ENCODE assay signal across 29 cellular contexts in the genomic region with DNA sequence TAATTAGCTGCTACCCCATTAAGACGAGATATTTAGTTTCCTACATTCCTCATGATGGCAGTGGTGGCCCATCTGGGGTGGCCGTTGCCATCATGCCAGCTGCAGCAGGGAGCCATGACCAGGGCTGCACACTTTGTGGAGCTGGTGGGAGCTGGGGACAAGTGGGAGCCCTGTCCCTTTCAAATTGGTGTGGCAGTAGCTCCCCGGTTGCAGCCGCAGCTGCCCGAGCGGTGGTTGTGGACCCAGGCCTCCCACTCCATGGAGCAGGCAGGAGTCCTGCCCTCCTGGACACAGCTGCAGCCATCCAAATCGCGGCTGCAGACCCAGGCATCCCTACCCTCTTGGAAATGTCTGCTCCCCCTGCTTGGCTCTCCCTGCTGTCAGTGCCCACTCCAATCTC. TPM values are rescaled to one million over a fixed set of nuclear protein-coding genes. Genes with fewer than 3 reads are reported as not detected.
"Had no signal": no experiment of that assay in that cellular context is flagged by ENCODE, and none has a peak within 500 bp of the region (broad histone marks: within the 10 kb centered on the region; RNA-seq: fewer than 3 reads in every experiment).

No MANE protein-coding gene starts in this region.

- H3K4me3 Mint-ChIP-seq: T-cell; T-helper 1 cell treated with Interleukin-12 subunit alpha and Interleukin-12 subunit beta and Interleukin-4 antibody, amounts not matched to agents 30 μg/mL and 1 μg/mL, for 36 hours had no signal

- H3K9me3 Mint-ChIP-seq: T-cell; T-helper 1 cell treated with Interleukin-12 subunit alpha and Interleukin-12 subunit beta and Interleukin-4 antibody, amounts not matched to agents 30 μg/mL and 1 μg/mL, for 36 hours had no signal

- ATAC-seq: Panc1, Right ventricle myocardium inferior, SK-N-SH treated with all-trans-retinoic acid at 6 μM for 48 hours, T-cell had no signal

- H3K27ac ChIP-seq: PC-9, SJCRH30, SK-N-MC had no signal

- DNase-seq: Kasumi-1, MG63, NCI-H1092, NCI-H1105, NCI-H1417 treated with DMSO at 0.1 percent for 48 hours, NCI-H1436 treated with DMSO at 0.1 percent for 48 hours, NCI-H1694 treated with DMSO at 0.1 percent for 48 hours, NCI-H187 treated with DMSO at 0.1 percent for 48 hours, NCI-H2029, NCI-H2081, NCI-H2107, NCI-H2171, NCI-H226, NCI-H446 treated with DMSO at 0.1 percent for 48 hours, NCI-H510A, NCI-H524, NCI-H526, NCI-H774, PC-9, SHP77, SIG-M5, SJCRH30, T-cell had no signal

- H3K4me1 ChIP-seq: SJCRH30 had no signal

- H3K27me3 ChIP-seq: MG63, SJCRH30 had no signal

- H3K36me3 Mint-ChIP-seq: T-cell had no signal

- H3K36me3 ChIP-seq: MG63, SJCRH30 had no signal

- H3K4me1 Mint-ChIP-seq: T-cell had no signal

- H3K4me3 ChIP-seq: MG63, PC-9, SJCRH30, SK-N-MC had no signal

- H3K27ac Mint-ChIP-seq: T-cell; T-helper 1 cell treated with Interleukin-12 subunit alpha and Interleukin-12 subunit beta and Interleukin-4 antibody, amounts not matched to agents 30 μg/mL and 1 μg/mL, for 36 hours had no signal

- H3K9me3 ChIP-seq: MG63, SJCRH30 had no signal

RNA-seq across cellular contexts. Expression of a gene that starts 9.3 kb away (rescaled TPM):
- total RNA-seq: OCI-LY7, PC-9, Right ventricle myocardium inferior had no signal
